ENCODE assay signal across 27 cellular contexts in genomic region chr19:13541554-13541953, GRCh38.
"Had no signal": no experiment of that assay in that cellular context is flagged by ENCODE, and none has a peak within 500 bp of the region (broad histone marks: within the 10 kb centered on the region; RNA-seq: fewer than 3 reads in every experiment).

No MANE protein-coding gene starts in this region.

- H3K27ac ChIP-seq: stomach, suprapubic skin, testis, thoracic aorta, thyroid gland, tibial artery, tibial nerve, transverse colon, upper lobe of left lung, upper lobe of right lung, uterus, vagina had no signal

- H3K9me3 ChIP-seq: testis, thyroid gland, upper lobe of right lung, vagina had no signal

- ATAC-seq: stimulated activated effector memory CD8-positive, alpha-beta T cell treated with anti-CD3 and anti-CD28 coated beads, Interleukin-12 subunit alpha, Interleukin-12 subunit beta, amount 100 ng/mL, for 72 hours; stimulated activated memory B cell treated with anti-CD40 and anti-IgM and Interleukin-4, amounts not matched to agents 10 μg/mL and 1 μg/mL and 100 μg/mL, for 72 hours; stimulated activated naive B cell treated with anti-CD40 and anti-IgM and Interleukin-4, amounts not matched to agents 10 μg/mL and 1 μg/mL and 100 μg/mL, for 72 hours; stimulated activated naive CD8-positive, alpha-beta T cell treated with anti-CD3 and anti-CD28 coated beads, Interleukin-15, amount 100 ng/mL, for 72 hours; stimulated activated naive CD8-positive, alpha-beta T cell treated with anti-CD3 and anti-CD28 coated beads, Interleukin-15, Interleukin-2, amounts not matched to agents 100 U/mL and 50 U/mL, for 24 hours; upper lobe of right lung had no signal

- H3K27me3 ChIP-seq: testis, thyroid gland, upper lobe of left lung, uterus, vagina had no signal

- FAIRE-seq: urothelium cell line had no signal

- H3K4me1 ChIP-seq: stomach, suprapubic skin, testis, thyroid gland, tibial artery, tibial nerve, transverse colon, upper lobe of left lung, upper lobe of right lung, uterus, vagina had no signal

- DNase-seq: stimulated activated CD4-positive, alpha-beta T cell treated with anti-CD3 and anti-CD28 coated beads, Interleukin-2, amount 100 ng/mL, for 48 hours; stimulated activated CD4-positive, alpha-beta T cell treated with anti-CD3 and anti-CD28 coated beads, Interleukin-4, amount 100 ng/mL, for 1 hour; stimulated activated CD4-positive, alpha-beta T cell treated with anti-CD3 and anti-CD28 coated beads, Interleukin-4, amount 100 ng/mL, for 24 hours; stimulated activated CD4-positive, alpha-beta T cell treated with anti-CD3 and anti-CD28 coated beads, Interleukin-4, amount 100 ng/mL, for 4 hours; stimulated activated CD8-positive, alpha-beta memory T cell treated with anti-CD3 and anti-CD28 coated beads, Interleukin-4, amount 100 ng/mL, for 48 hours; stimulated activated naive B cell treated with anti-CD40 and anti-IgM and Interleukin-4, amounts not matched to agents 10 μg/mL and 1 μg/mL and 100 μg/mL, for 72 hours; stimulated activated naive CD4-positive, alpha-beta T cell; stimulated activated naive CD4-positive, alpha-beta T cell treated with Interleukin-2 at 50 U/mL for 16 hours; stimulated activated naive CD8-positive, alpha-beta T cell treated with anti-CD3 and anti-CD28 coated beads, Interleukin-15, amount 100 ng/mL, for 72 hours; stimulated activated naive CD8-positive, alpha-beta T cell treated with anti-CD3 and anti-CD28 coated beads, Interleukin-15, Interleukin-2, amounts not matched to agents 100 U/mL and 50 U/mL, for 24 hours; stomach; substantia nigra; testis; thyroid gland; tibial artery; transverse colon; trophoblast cell; upper lobe of left lung; upper lobe of right lung; uterus had no signal

- H3K36me3 ChIP-seq: stomach, suprapubic skin, thoracic aorta, thyroid gland, tibial artery, tibial nerve, transverse colon, upper lobe of left lung, upper lobe of right lung, uterus, vagina had no signal

- H3K4me3 ChIP-seq: stomach, suprapubic skin, testis, thoracic aorta, thyroid gland, tibial artery, tibial nerve, transverse colon, upper lobe of left lung, upper lobe of right lung, uterus, vagina had no signal
